8 cellular contexts compared by ENCODE assay signal in genomic region chr20:15236812-15237211, GRCh38.
DNase-seq lines count a peak whose midpoint lies in the region; ATAC-seq and TF ChIP-seq lines count a peak whose summit lies in the region.

No MANE protein-coding gene starts in this region.

- no peak overlapping the region for H3K4me3 ChIP-seq in brain microvascular endothelial cell (ENCODE audit: low read depth, low read length)

- no peak overlapping the region for H3K14ac ChIP-seq in H9 (ENCODE audit: insufficient read depth, low read length)

- no CpG with 5 or more reads among the region's 1 CpG for WGBS in H9 (ENCODE audit: extremely low coverage, insufficient read length, low lambda C conversion rate)

- H2BK20ac ChIP-seq in H9 (ENCODE audit: low read depth, low read length, poor library complexity, severe bottlenecking): no peak overlapping the region

- in situ Hi-C loops in brain microvascular endothelial cell (cut with HindIII; ENCODE audit: low pct_ligation_motif_present, low sequenced_read_pairs): no loop called here

- no peak overlapping the region for H3K4ac ChIP-seq in H9 (ENCODE audit: low read depth, low read length)

- no peaks in the 10 kb centered on the region for H3K79me2 ChIP-seq in H9 (ENCODE audit: insufficient read depth, low read length)

- no peak overlapping the region for H3K4me2 ChIP-seq in H9 (ENCODE audit: insufficient read depth, insufficient read length, low read length)

- H3K4me1 ChIP-seq in H9 (ENCODE audit: insufficient read depth, low read length): no peaks in the 10 kb centered on the region

- H4K5ac ChIP-seq in H9 (ENCODE audit: insufficient read length, low read depth, low read length): no peak overlapping the region

- H3K27ac ChIP-seq in H9 (ENCODE audit: insufficient read length, low read depth, low read length): no peak overlapping the region
- no peak overlapping the region for H3K27ac ChIP-seq in brain microvascular endothelial cell

- H3K27ac Mint-ChIP-seq in H9: peak overlapping the region in 1 of 3 experiments; percentile 7; a peak in 1 of 7 replicates
- peak overlapping the region in 2 of 6 donors; percentile 6 to 27 for H3K27ac Mint-ChIP-seq in naive B cell
- H3K27ac Mint-ChIP-seq in stimulated activated effector memory CD8-positive, alpha-beta T cell treated with anti-CD3 and anti-CD28 coated beads, Interleukin-12 subunit alpha, Interleukin-12 subunit beta, amount 100 ng/mL, for 72 hours: no peak overlapping the region

- peaks cover 0 to 2% of the 10 kb centered on the region in 2 experiments; a peak in 1 of 4 replicates for H3K4me1 Mint-ChIP-seq in H9
- H3K4me1 Mint-ChIP-seq in naive B cell: peaks cover 0 to 24% (median 6%) of the 10 kb centered on the region in 3 donors
- H3K4me1 Mint-ChIP-seq in stimulated activated effector memory CD8-positive, alpha-beta T cell treated with anti-CD3 and anti-CD28 coated beads, Interleukin-12 subunit alpha, Interleukin-12 subunit beta, amount 100 ng/mL, for 72 hours: no peaks in the 10 kb centered on the region

- no peak overlapping the region for H2BK15ac ChIP-seq in H9 (ENCODE audit: low read depth, low read length)

- DNase-seq in NCI-H82 (lab: John Stamatoyannopoulos, UW) (peak; percentile 66), NCI-H82 treated with DMSO at 0.1 percent for 48 hours (lab: John Stamatoyannopoulos, UW; ENCODE audit: unreplicated experiment) (no peak), H9 (peak; percentile 71), MV-4-11 (lab: John Stamatoyannopoulos, UW) (peak; percentile 83), brain microvascular endothelial cell (peak; percentile 67), naive B cell (peak; percentile 23), hippocampal formation (lab: John Stamatoyannopoulos, UW) (no peak)
- no peak for DNase-seq in stimulated activated effector memory CD8-positive, alpha-beta T cell treated with anti-CD3 and anti-CD28 coated beads, Interleukin-12 subunit alpha, Interleukin-12 subunit beta, amount 100 ng/mL, for 72 hours (ENCODE audit: low spot score in 2 of 2)

- H2AFZ ChIP-seq in H9 (ENCODE audit: low read length): no peak overlapping the region

- H3K4me3 Mint-ChIP-seq in H9 (no peak overlapping the region), naive B cell (peak overlapping the region in 1 of 8 donors; percentile 1)
- no peak overlapping the region for H3K4me3 Mint-ChIP-seq in stimulated activated effector memory CD8-positive, alpha-beta T cell treated with anti-CD3 and anti-CD28 coated beads, Interleukin-12 subunit alpha, Interleukin-12 subunit beta, amount 100 ng/mL, for 72 hours

- TF ChIP-seq CTCF in H9 (conservative IDR thresholded peaks at IDR 0.05) (peak; percentile 82), brain microvascular endothelial cell (IDR thresholded peaks at IDR 0.05; ENCODE audit: low read depth, low read length, missing control alignments) (peak; percentile 81)

- no peak overlapping the region for H3K56ac ChIP-seq in H9 (ENCODE audit: insufficient read length, low read depth, low read length)

- H3K9me3 ChIP-seq in H9 (ENCODE audit: control insufficient read depth, low read depth, low read length): no peaks in the 10 kb centered on the region

- H3K9me3 Mint-ChIP-seq in H9 (no peaks in the 10 kb centered on the region), naive B cell (no peaks in the 10 kb centered on the region)
- H3K9me3 Mint-ChIP-seq in stimulated activated effector memory CD8-positive, alpha-beta T cell treated with anti-CD3 and anti-CD28 coated beads, Interleukin-12 subunit alpha, Interleukin-12 subunit beta, amount 100 ng/mL, for 72 hours: peaks cover 9% of the 10 kb centered on the region

- H2BK120ac ChIP-seq in H9 (ENCODE audit: low read depth, low read length, poor library complexity, severe bottlenecking): no peak overlapping the region

- H2BK5ac ChIP-seq in H9 (ENCODE audit: insufficient read length, low read length): no peak overlapping the region

- no peak overlapping the region for H3K18ac ChIP-seq in H9 (ENCODE audit: insufficient read length, low read depth, low read length)

- no peaks in the 10 kb centered on the region for H4K20me1 ChIP-seq in H9 (ENCODE audit: control insufficient read depth, insufficient read depth, insufficient read length)

- H3K27me3 ChIP-seq in H9 (ENCODE audit: insufficient read depth, low read length) (no peaks in the 10 kb centered on the region), brain microvascular endothelial cell (replicated peaks) (no peaks in the 10 kb centered on the region)

- H3K23ac ChIP-seq in H9 (ENCODE audit: insufficient read length, low read depth, low read length): no peak overlapping the region

- H4K91ac ChIP-seq in H9 (ENCODE audit: insufficient read length, low read depth, low read length): no peak overlapping the region

- H3K36me3 ChIP-seq in brain microvascular endothelial cell (replicated peaks): no peaks in the 10 kb centered on the region

- no peaks in the 10 kb centered on the region for H3K27me3 Mint-ChIP-seq in H9 (ENCODE audit: low read depth)
- no peaks in the 10 kb centered on the region for H3K27me3 Mint-ChIP-seq in naive B cell

- H3K36me3 Mint-ChIP-seq in H9 (ENCODE audit: insufficient read depth in 1 of 3, low read depth in 3 of 3) (no peaks in the 10 kb centered on the region), naive B cell (no peaks in the 10 kb centered on the region)
- no peaks in the 10 kb centered on the region for H3K36me3 Mint-ChIP-seq in stimulated activated effector memory CD8-positive, alpha-beta T cell treated with anti-CD3 and anti-CD28 coated beads, Interleukin-12 subunit alpha, Interleukin-12 subunit beta, amount 100 ng/mL, for 72 hours

- H2AK5ac ChIP-seq in H9 (ENCODE audit: insufficient read length, low read length): no peak overlapping the region

- no peaks in the 10 kb centered on the region for H3K79me1 ChIP-seq in H9 (ENCODE audit: insufficient read depth, low read depth, low read length, poor library complexity, severe bottlenecking)

- no peak overlapping the region for H3T11ph ChIP-seq in H9 (ENCODE audit: low read length)

- no peak overlapping the region for H2BK12ac ChIP-seq in H9 (ENCODE audit: insufficient read length, low read depth, low read length)

- no peak overlapping the region for H3K9ac ChIP-seq in H9 (ENCODE audit: extremely low read depth, insufficient read length, low read length)

- H4K8ac ChIP-seq in H9 (replicated peaks; ENCODE audit: insufficient read length, low read depth, low read length): no peak overlapping the region

- H3K23me2 ChIP-seq in H9 (ENCODE audit: insufficient read length, low read depth, low read length, poor library complexity, severe bottlenecking): no peaks in the 10 kb centered on the region

- peak in 1 of 2 donors; percentile 56 for ATAC-seq in naive B cell (ENCODE audit: low read depth in 2 of 2)
- ATAC-seq in stimulated activated effector memory CD8-positive, alpha-beta T cell treated with anti-CD3 and anti-CD28 coated beads, Interleukin-12 subunit alpha, Interleukin-12 subunit beta, amount 100 ng/mL, for 72 hours: no peak

Comparison
In these comparisons a context has a peak if more than half of its experiments do, and no peak if none do; other contexts are left out.
1. DNase-seq: peak in NCI-H82 (single experiment), H9 (single experiment), MV-4-11 (single experiment), brain microvascular endothelial cell (single experiment) and naive B cell (single experiment); none in NCI-H82 treated with DMSO at 0.1 percent for 48 hours (single experiment), stimulated activated effector memory CD8-positive, alpha-beta T cell treated with anti-CD3 and anti-CD28 coated beads, Interleukin-12 subunit alpha, Interleukin-12 subunit beta, amount 100 ng/mL, for 72 hours (0 of 2) and hippocampal formation (0 of 2).